ENCODE assay signal across 9 cellular contexts in genomic region chr11:86162257-86162656, GRCh38.
DNase-seq lines count a peak whose midpoint lies in the region; ATAC-seq and TF ChIP-seq lines count a peak whose summit lies in the region.
"Had no signal": no experiment of that assay in that cellular context is flagged by ENCODE, and none has a peak within 500 bp of the region (broad histone marks: within the 10 kb centered on the region; RNA-seq: fewer than 3 reads in every experiment).

No MANE protein-coding gene starts in this region.

- DNase-seq in MV-4-11 (lab: John Stamatoyannopoulos, UW) (peak; percentile 96), choroid plexus epithelial cell (ENCODE audit: low read depth) (peak; percentile 87), mucosa of gallbladder (ENCODE audit: low spot score) (peak; percentile 64), H7 (no peak)
- DNase-seq in activated effector memory CD4-positive, alpha-beta T cell treated with anti-CD3 and anti-CD28 coated beads, Interleukin-2, amount 50 U/mL, for 16 hours = no peak

- H3K27me3 ChIP-seq in ACC112 (ENCODE audit: insufficient read depth, low read length) (no peaks in the 10 kb centered on the region), H7 (ENCODE audit: control insufficient read depth, insufficient read depth, low read length) (no peaks in the 10 kb centered on the region)

- H3K36me3 ChIP-seq in ACC112 (ENCODE audit: insufficient read depth, low read length) (no peaks in the 10 kb centered on the region), H7 (replicated peaks; ENCODE audit: control insufficient read depth, insufficient read depth, low read length) (no peaks in the 10 kb centered on the region)

- H3K4me3 ChIP-seq in ACC112 (ENCODE audit: low read depth, low read length) (peak overlapping the region; percentile 24; the same call in 1 of the 2 replicates), choroid plexus epithelial cell (ENCODE audit: low read depth, low read length) (no peak overlapping the region), H7 (ENCODE audit: insufficient read depth, low read depth, low read length) (no peak overlapping the region)

- no peaks in the 10 kb centered on the region for H3K79me2 ChIP-seq in ACC112 (ENCODE audit: control insufficient read depth, insufficient read depth, low read length, unreplicated experiment)

- TF ChIP-seq CTCF in choroid plexus epithelial cell (conservative IDR thresholded peaks at IDR 0.05; ENCODE audit: low read depth, low read length) = no peak

- no peak for ATAC-seq in GM21447 (IDR thresholded peaks at IDR 0.05; ENCODE audit: unreplicated experiment)
- ATAC-seq in GM21737 (IDR thresholded peaks at IDR 0.05; ENCODE audit: unreplicated experiment) = no peak

- H2AFZ ChIP-seq in ACC112 (ENCODE audit: low read length, unreplicated experiment) = peak overlapping the region; percentile 100

- H3K27ac ChIP-seq in ACC112 (ENCODE audit: low read depth, low read length) = peak overlapping the region; percentile 54
- H3K27ac ChIP-seq: C4-2B had no signal

- peaks cover 23% of the 10 kb centered on the region for H3K4me1 ChIP-seq in ACC112 (ENCODE audit: control insufficient read depth, insufficient read depth, low read length, unreplicated experiment)

Comparison
In these comparisons a context has a peak if more than half of its experiments do, and no peak if none do; other contexts are left out.
1. DNase-seq: peak in MV-4-11 (single experiment), choroid plexus epithelial cell (single experiment) and mucosa of gallbladder (single experiment); none in activated effector memory CD4-positive, alpha-beta T cell treated with anti-CD3 and anti-CD28 coated beads, Interleukin-2, amount 50 U/mL, for 16 hours (single experiment) and H7 (single experiment).